15 cellular contexts compared by ENCODE assay signal in the genomic region with DNA sequence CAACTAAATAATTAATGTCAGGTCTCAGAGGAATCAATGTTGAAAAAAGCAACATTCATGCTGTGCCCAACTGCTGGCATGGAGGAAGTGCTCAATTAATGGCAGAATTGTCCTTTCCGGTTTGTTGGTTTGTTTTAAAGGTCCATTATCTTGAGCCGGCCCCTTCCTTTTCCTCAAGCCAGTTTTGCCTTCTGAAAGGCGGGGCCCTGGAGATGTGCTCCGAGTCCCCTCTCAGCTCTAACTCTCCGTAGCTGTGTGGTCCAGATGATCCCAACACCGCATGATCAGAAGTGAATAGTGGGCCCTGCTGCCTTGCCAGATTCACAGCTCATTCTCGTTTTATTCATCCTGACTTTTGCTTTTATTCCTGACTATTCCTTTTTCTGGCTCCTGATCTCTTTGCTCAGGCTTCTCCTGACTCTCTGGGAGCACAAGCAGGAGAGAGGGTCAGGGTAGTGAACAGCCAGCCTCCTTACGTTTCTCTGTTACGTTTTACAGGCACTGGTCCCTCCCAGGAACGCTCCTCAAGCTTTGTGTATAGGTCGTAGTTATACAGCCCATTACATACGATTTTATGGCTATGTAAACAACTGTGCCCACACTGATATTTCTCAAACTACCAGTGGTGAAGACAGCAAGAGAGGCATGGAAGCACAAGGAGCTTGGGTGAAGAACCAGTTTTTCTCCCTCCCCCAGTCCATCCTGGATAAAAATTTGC.
"Had no signal": no experiment of that assay in that cellular context is flagged by ENCODE, and none has a peak within 500 bp of the region (broad histone marks: within the 10 kb centered on the region; RNA-seq: fewer than 3 reads in every experiment).

No MANE protein-coding gene starts in this region.

- H3K27me3 ChIP-seq: body of pancreas had no signal

- DNase-seq: activated effector memory CD4-positive, alpha-beta T cell treated with anti-CD3 and anti-CD28 coated beads, Interleukin-2, amount 50 U/mL, for 16 hours; activated T-cell treated with anti-CD3 and anti-CD28 coated beads, Interleukin-2, amount 50 U/mL, for 4 hours; amniotic stem cell; body of pancreas; central memory CD4-positive, alpha-beta T cell; hypothalamus; immature natural killer cell; psoas muscle; stimulated activated CD4-positive, alpha-beta T cell treated with anti-CD3 and anti-CD28 coated beads, Interleukin-2, amount 100 ng/mL, for 24 hours; stimulated activated naive CD8-positive, alpha-beta T cell treated with anti-CD3 and anti-CD28 coated beads, Interleukin-15, Interleukin-2, amounts not matched to agents 100 U/mL and 50 U/mL, for 24 hours had no signal

- H3K4me1 ChIP-seq: psoas muscle had no signal

- H3K9me3 ChIP-seq: body of pancreas, psoas muscle had no signal

- H3K4me3 ChIP-seq: body of pancreas, psoas muscle had no signal

- ATAC-seq: activated CD4-positive, CD25-positive, alpha-beta regulatory T cell treated with anti-CD3 and anti-CD28 coated beads, Interleukin-2, amount 50 U/mL, for 24 hours; activated naive CD4-positive, alpha-beta T cell treated with anti-CD3 and anti-CD28 coated beads, Interleukin-2, amount 50 U/mL, for 72 hours; activated T-cell treated with anti-CD3 and anti-CD28 coated beads, Interleukin-2, amount 50 U/mL, for 4 hours; body of pancreas; esophagus mucosa; natural killer cell treated with Interleukin-12 subunit alpha and Interleukin-12 subunit beta and Interleukin-15 and Interleukin-18, amount 100 ng/mL, for 72 hours; psoas muscle; sciatic nerve; stimulated activated naive CD8-positive, alpha-beta T cell treated with anti-CD3 and anti-CD28 coated beads, Interleukin-15, Interleukin-2, amounts not matched to agents 100 U/mL and 50 U/mL, for 24 hours had no signal

- H3K27ac ChIP-seq: body of pancreas, psoas muscle had no signal
